1 cellular context compared by ENCODE assay signal in genomic region chr1:202018476-202019234, GRCh38.
A peak's percentile ranks its signal among the peaks of the same experiment; 100 is the strongest.
TF ChIP-seq lines count a peak whose summit lies in the region.

No MANE protein-coding gene starts in this region.

TF ChIP-seq in HepG2, 621 proteins besides CTCF, POLR2A, EP300 and RAD21 (continued from another document):
- TF ChIP-seq ZFP91 (CRISPR knock-in tag; IDR thresholded peaks at IDR 0.05; ENCODE audit: borderline replicate concordance) (peak; percentile 53; the same call in 1 of the 2 replicates), LBX2 (CRISPR knock-in tag; IDR thresholded peaks at IDR 0.05; ENCODE audit: borderline replicate concordance) (no peak), GABPA (IDR thresholded peaks at IDR 0.05; ENCODE audit: low read depth, low read length) (no peak), GABPA (CRISPR knock-in tag; IDR thresholded peaks at IDR 0.05; ENCODE audit: low read depth) (no peak), TFE3 (CRISPR knock-in tag; IDR thresholded peaks at IDR 0.05) (peak; percentile 84), CSRNP2 (CRISPR knock-in tag; conservative IDR thresholded peaks at IDR 0.05; ENCODE audit: low read depth) (no peak), TAF1 (CRISPR knock-in tag; IDR thresholded peaks at IDR 0.05) (0 out of 2 replicates have a peak, but pooled peaks have one; percentile 26), ZNF18 (CRISPR knock-in tag; IDR thresholded peaks at IDR 0.05; ENCODE audit: insufficient replicate concordance) (peak; percentile 90), ZNF572 (CRISPR knock-in tag; IDR thresholded peaks at IDR 0.05) (no peak), ZKSCAN8 (CRISPR knock-in tag; IDR thresholded peaks at IDR 0.05; ENCODE audit: borderline replicate concordance) (0 out of 2 replicates have a peak, but pooled peaks have one; percentile 45), FOSL2 (CRISPR knock-in tag; IDR thresholded peaks at IDR 0.05) (peak; percentile 86), RBM39 (IDR thresholded peaks at IDR 0.05; ENCODE audit: low read depth, low read length, poor library complexity, severe bottlenecking) (peak; percentile 16), HBP1 (CRISPR knock-in tag; IDR thresholded peaks at IDR 0.05; ENCODE audit: low read depth) (0 out of 2 replicates have a peak, but pooled peaks have one; percentile 45), BCL6 (CRISPR knock-in tag; IDR thresholded peaks at IDR 0.05) (0 out of 2 replicates have a peak, but pooled peaks have one; percentile 36), LCORL (IDR thresholded peaks at IDR 0.05) (no peak), LCORL (CRISPR knock-in tag; IDR thresholded peaks at IDR 0.05) (peak; percentile 89)
